Comparison of ENCODE assay signal across 19 cellular contexts in the genomic region with DNA sequence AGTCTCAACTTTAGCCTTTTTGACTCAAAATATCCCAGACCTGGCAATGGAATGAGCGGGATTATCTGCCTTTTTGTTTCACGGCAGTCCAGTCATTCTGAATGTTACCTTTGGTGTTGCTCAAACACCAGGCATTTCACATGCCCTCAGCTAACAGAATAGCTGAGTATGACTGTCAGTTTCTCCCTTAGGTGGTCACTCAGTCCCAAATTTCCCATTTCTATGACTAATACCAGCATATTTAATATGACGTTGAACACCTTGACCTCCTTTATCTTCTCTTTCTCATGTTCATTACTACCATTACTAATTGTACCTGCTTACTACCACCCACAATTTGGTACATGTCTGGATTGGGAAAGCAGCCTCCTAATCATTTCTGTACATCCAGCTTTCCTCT.
DNase-seq lines count a peak whose midpoint lies in the region; ATAC-seq, FAIRE-seq and TF ChIP-seq lines count a peak whose summit lies in the region.
"Had no signal": no experiment of that assay in that cellular context is flagged by ENCODE, and none has a peak within 500 bp of the region (broad histone marks: within the 10 kb centered on the region; RNA-seq: fewer than 3 reads in every experiment).

No MANE protein-coding gene starts in this region.

- H3K9me3 ChIP-seq in skeletal muscle satellite cell (replicated peaks; ENCODE audit: low read length), result no peaks in the 10 kb centered on the region
- H3K9me3 ChIP-seq: psoas muscle had no signal

- POLR2A ChIA-PET in RWPE1 (lab: Yijun Ruan, JAX; ENCODE audit: low non-redundant PET), result no interaction called here

- H3K27me3 ChIP-seq in skeletal muscle satellite cell (ENCODE audit: control insufficient read depth, insufficient read depth, low read length), result no peaks in the 10 kb centered on the region

- peaks cover 23% of the 10 kb centered on the region for H3K4me1 ChIP-seq in skeletal muscle satellite cell (ENCODE audit: control insufficient read depth, insufficient read depth, low read length)
- H3K4me1 ChIP-seq: psoas muscle had no signal

- H3K4me2 ChIP-seq in skeletal muscle satellite cell (ENCODE audit: low read length), result peak overlapping the region; percentile 46

- no peak for TF ChIP-seq POLR2A in GM12892 (IDR thresholded peaks at IDR 0.05; ENCODE audit: low read depth, low read length)

- peak; percentile 33 for FAIRE-seq in GM12892 (lab: Jason Lieb, UNC)

- TF ChIP-seq CTCF in RWPE1 (conservative IDR thresholded peaks at IDR 0.05; ENCODE audit: low read depth), result no peak

- CTCF ChIA-PET in RWPE1 (lab: Yijun Ruan, JAX), result no interaction called here

- peak overlapping the region; percentile 54 for H3K9ac ChIP-seq in skeletal muscle satellite cell (ENCODE audit: low read depth, low read length)

- no peak overlapping the region for H3K4me3 ChIP-seq in skeletal muscle satellite cell (ENCODE audit: low read length)
- H3K4me3 ChIP-seq: psoas muscle had no signal

- peak; percentile 68 for ATAC-seq in esophagus mucosa
- ATAC-seq in GM21717 (IDR thresholded peaks at IDR 0.05; ENCODE audit: unreplicated experiment), result no peak
- no peak for ATAC-seq in GM18867 (IDR thresholded peaks at IDR 0.05; ENCODE audit: unreplicated experiment)
- ATAC-seq in HG03460 (IDR thresholded peaks at IDR 0.05; ENCODE audit: unreplicated experiment), result no peak
- ATAC-seq: psoas muscle had no signal

- DNase-seq in GM12892 (ENCODE audit: insufficient read length), result no peak
- peak; percentile 49 for DNase-seq in RWPE1 (ENCODE audit: low spot score)
- DNase-seq in NCI-H526 treated with DMSO at 0.1 percent for 48 hours (lab: John Stamatoyannopoulos, UW), result no peak
- DNase-seq: activated CD4-positive, alpha-beta T cell treated with anti-CD3 and anti-CD28 coated beads, Interleukin-2, amount 50 U/mL, for 1 hour; anterior cingulate cortex; kidney glomerular epithelial cell; NCI-H1417; NCI-H524; nephron progenitor cell; psoas muscle; SHP77 treated with DMSO at 0.1 percent for 48 hours; stimulated activated CD4-positive, alpha-beta T cell treated with anti-CD3 and anti-CD28 coated beads, Interleukin-12 subunit alpha, Interleukin-12 subunit beta, amount 100 ng/mL, for 4 hours; stimulated activated CD8-positive, alpha-beta memory T cell treated with anti-CD3 and anti-CD28 coated beads, Interleukin-4, amount 100 ng/mL, for 48 hours; T-helper 1 cell had no signal

- H3K36me3 ChIP-seq in skeletal muscle satellite cell (ENCODE audit: insufficient read depth, low read length), result no peaks in the 10 kb centered on the region

- no peak overlapping the region for H3K27ac ChIP-seq in RWPE1
- H3K27ac ChIP-seq: psoas muscle had no signal
